Comparison of ENCODE assay signal across 8 cellular contexts in genomic region chr10:91088300-91089140, GRCh38.
DNase-seq lines count a peak whose midpoint lies in the region; ATAC-seq, FAIRE-seq and TF ChIP-seq lines count a peak whose summit lies in the region.

No MANE protein-coding gene starts in this region.

- peak; percentile 83 for FAIRE-seq in H54 (lab: Jason Lieb, UNC)

- POLR2A ChIA-PET in A673 (lab: Charles Lee; ENCODE audit: low non-redundant PET) = no interaction called here

- peak; percentile 63 for ATAC-seq in T-helper 17 cell
- peak; percentile 96 for ATAC-seq in left ventricle myocardium superior
- no peak for ATAC-seq in HG02852 (IDR thresholded peaks at IDR 0.05; ENCODE audit: unreplicated experiment)
- ATAC-seq in GM21825 (IDR thresholded peaks at IDR 0.05; ENCODE audit: unreplicated experiment) = no peak
- ATAC-seq in GM19324 (IDR thresholded peaks at IDR 0.05; ENCODE audit: low FRiP score, unreplicated experiment) = no peak

- H3K9me3 ChIP-seq in A673 (ENCODE audit: low read depth, low read length, poor library complexity, severe bottlenecking) (no peaks in the 10 kb centered on the region), T-helper 17 cell (ENCODE audit: control insufficient read depth, low read length, poor library complexity, severe bottlenecking) (no peaks in the 10 kb centered on the region)

- DNase-seq in A673 (ENCODE audit: low spot score) (peak; percentile 14), H54 (ENCODE audit: insufficient read length, low spot score) (no peak), T-helper 17 cell (no peak), left ventricle myocardium superior (no peak), HK-2 (ENCODE audit: unreplicated experiment) (no peak)

- H3K4me1 Mint-ChIP-seq in T-helper 17 cell = no peaks in the 10 kb centered on the region

- CTCF ChIA-PET in A673 (lab: Charles Lee) = interaction anchor here (0.6 to 1.3 kb wide), 2 partner anchors 162 to 178 kb away, joined by 3 to 7 read pairs; no protein-coding TSS in a partner anchor

- no peak overlapping the region for H3K27ac Mint-ChIP-seq in T-helper 17 cell

- no TSS peak for BruUV-seq in A673 (replicated peaks; lab: Mats Ljungman, UMichigan)

- H3K36me3 Mint-ChIP-seq in T-helper 17 cell (ENCODE audit: low read depth) = no peaks in the 10 kb centered on the region

- peaks cover 13% of the 10 kb centered on the region for H3K27me3 Mint-ChIP-seq in T-helper 17 cell

- intact Hi-C loops in A673 (cut with micrococcal nuclease; ENCODE audit: unreplicated experiment) = loop anchor here (5.0 kb wide), 1 partner anchor 164 kb away; no protein-coding TSS in a partner anchor
- intact Hi-C loops in left ventricle myocardium superior (cut with micrococcal nuclease) = no loop called here

- H3K4me3 Mint-ChIP-seq in T-helper 17 cell = no peak overlapping the region

- no peak; the same call in 1 of the 2 replicates for TF ChIP-seq CTCF in A673 (conservative IDR thresholded peaks at IDR 0.05; ENCODE audit: low read depth, low read length)

- no peak overlapping the region for H3K4me3 ChIP-seq in A673 (ENCODE audit: low read depth, low read length, poor library complexity, severe bottlenecking)

- no peak overlapping the region for H3K27ac ChIP-seq in A673 (ENCODE audit: low read depth, low read length, poor library complexity, severe bottlenecking)

- no peaks in the 10 kb centered on the region for H3K4me1 ChIP-seq in A673 (ENCODE audit: insufficient read depth, low read length, poor library complexity, severe bottlenecking)

- peaks cover 5% of the 10 kb centered on the region for H3K27me3 ChIP-seq in A673 (replicated peaks; ENCODE audit: insufficient read depth, low read depth, low read length, poor library complexity)

- no peaks in the 10 kb centered on the region for H3K36me3 ChIP-seq in A673 (ENCODE audit: insufficient read depth, low read length, poor library complexity, severe bottlenecking)

- no peak for TF ChIP-seq POLR2A in H54 (IDR thresholded peaks at IDR 0.05; ENCODE audit: low read depth, low read length)

Comparison
In these comparisons a context has a peak if more than half of its experiments do, and no peak if none do; other contexts are left out.
1. ATAC-seq: peak in T-helper 17 cell (single experiment) and left ventricle myocardium superior (single experiment); none in HG02852 (single experiment), GM21825 (single experiment) and GM19324 (single experiment).